ENCODE assay signal across 8 cellular contexts in the genomic region with DNA sequence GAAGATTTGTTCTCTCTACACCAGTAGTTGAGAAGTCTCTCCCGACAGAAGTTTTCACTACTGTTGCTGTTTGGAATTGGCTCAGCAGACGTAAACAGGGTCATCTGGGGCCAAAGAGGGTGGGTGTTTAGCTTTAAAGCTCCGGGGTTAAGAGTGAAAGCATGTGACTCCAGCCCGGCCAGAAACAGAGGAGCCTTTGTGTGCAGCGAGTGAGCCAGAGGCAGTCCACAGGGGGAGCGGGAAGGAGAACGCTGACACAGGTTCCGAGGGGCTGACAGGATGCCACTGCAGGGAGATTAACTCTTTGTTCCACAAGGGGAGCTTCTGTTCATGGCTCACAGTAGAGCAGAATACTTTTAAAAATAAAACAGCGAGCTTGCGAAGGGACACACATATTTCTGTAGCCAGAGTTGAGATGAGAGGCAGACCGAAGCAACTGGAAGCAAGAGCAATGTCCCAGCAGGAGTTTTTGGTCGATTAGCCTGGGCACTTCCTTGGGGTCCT. TPM values are rescaled to one million over a fixed set of nuclear protein-coding genes. Genes with fewer than 3 reads are reported as not detected.
DNase-seq lines count a peak whose midpoint lies in the region; ATAC-seq and TF ChIP-seq lines count a peak whose summit lies in the region.

No MANE protein-coding gene starts in this region.

- no peaks in the 10 kb centered on the region for H3K9me3 Mint-ChIP-seq in CD8-positive, alpha-beta memory T cell

- H3K4me3 ChIP-seq in CD8-positive, alpha-beta memory T cell (ENCODE audit: low read length): peak overlapping the region; percentile 9
- peak overlapping the region; percentile 13 to 38 for H3K4me3 ChIP-seq in right atrium auricular region
- H3K4me3 ChIP-seq in parathyroid adenoma (ENCODE audit: low read depth, low read length): peak overlapping the region; percentile 56

- no peak overlapping the region for H3K9ac ChIP-seq in parathyroid adenoma

- no peaks in the 10 kb centered on the region for H3K9me3 ChIP-seq in CD8-positive, alpha-beta memory T cell (ENCODE audit: low read length)
- H3K9me3 ChIP-seq in right atrium auricular region (no peaks in the 10 kb centered on the region), parathyroid adenoma (ENCODE audit: control insufficient read depth, low read length) (no peaks in the 10 kb centered on the region)

- H3K4me3 Mint-ChIP-seq in CD8-positive, alpha-beta memory T cell: peak overlapping the region in 3 of 7 donors; percentile 7 to 68 (median 13)

- no peaks in the 10 kb centered on the region for H3K79me2 ChIP-seq in parathyroid adenoma

- H3K4me1 Mint-ChIP-seq in CD8-positive, alpha-beta memory T cell: peaks cover 6 to 20% (median 13%) of the 10 kb centered on the region in 3 donors

- no peak for ATAC-seq in HG02588 (IDR thresholded peaks at IDR 0.05; ENCODE audit: unreplicated experiment)

- peak overlapping the region; percentile 51 for H3K27ac ChIP-seq in CD8-positive, alpha-beta memory T cell (ENCODE audit: low read depth, low read length)
- H3K27ac ChIP-seq in right atrium auricular region (peak overlapping the region; percentile 69 to 79), parathyroid adenoma (peak overlapping the region; percentile 30)

- peak overlapping the region in 1 of 8 donors; percentile 58 for H3K27ac Mint-ChIP-seq in CD8-positive, alpha-beta memory T cell

- DNase-seq in CD8-positive, alpha-beta memory T cell: no peak
- DNase-seq in KG1 (lab: John Stamatoyannopoulos, UW): peak; percentile 28
- peak; percentile 75 for DNase-seq in amniotic epithelial cell (ENCODE audit: low read depth)
- DNase-seq in right atrium auricular region (ENCODE audit: low spot score): peak; percentile 84
- no peak for DNase-seq in GF-D8 (lab: John Stamatoyannopoulos, UW)
- no peak for DNase-seq in mesenteric fat pad (ENCODE audit: low spot score)

- peak in 1 of 2 donors; percentile 17 for TF ChIP-seq CTCF in right atrium auricular region (IDR thresholded peaks at IDR 0.05)
- TF ChIP-seq CTCF in parathyroid adenoma (IDR thresholded peaks at IDR 0.05): no peak

- no peaks in the 10 kb centered on the region for H3K27me3 ChIP-seq in CD8-positive, alpha-beta memory T cell (ENCODE audit: insufficient read depth, low read length, poor library complexity, severe bottlenecking)
- H3K27me3 ChIP-seq in right atrium auricular region (no peaks in the 10 kb centered on the region), parathyroid adenoma (ENCODE audit: control insufficient read depth, insufficient read depth, low read length) (no peaks in the 10 kb centered on the region)

- no peaks in the 10 kb centered on the region for H3K36me3 ChIP-seq in CD8-positive, alpha-beta memory T cell (ENCODE audit: insufficient read depth, low read length)
- no peaks in the 10 kb centered on the region for H3K36me3 ChIP-seq in right atrium auricular region
- no peaks in the 10 kb centered on the region for H3K36me3 ChIP-seq in parathyroid adenoma (ENCODE audit: control insufficient read depth, insufficient read depth, low read length)

- H3K4me1 ChIP-seq in CD8-positive, alpha-beta memory T cell (ENCODE audit: insufficient read depth, low read length): peaks cover 20% of the 10 kb centered on the region
- H3K4me1 ChIP-seq in right atrium auricular region (peaks cover 0 to 29% of the 10 kb centered on the region in 2 donors), parathyroid adenoma (peaks cover 5% of the 10 kb centered on the region)

- peak overlapping the region; percentile 66 for H2AFZ ChIP-seq in parathyroid adenoma

- CTCF ChIA-PET in CD8-positive, alpha-beta memory T cell (lab: Charles Lee): interaction anchor here (0.6 to 1.1 kb wide), 2 partner anchors 22 to 189 kb away, joined by 3 read pairs; no protein-coding TSS in a partner anchor

- peak overlapping the region; percentile 81 for H3K4me2 ChIP-seq in parathyroid adenoma (ENCODE audit: low read length)

- POLR2A ChIA-PET in CD8-positive, alpha-beta memory T cell (lab: Charles Lee): no interaction called here

- H3K27me3 Mint-ChIP-seq in CD8-positive, alpha-beta memory T cell: peaks cover 6 to 21% of the 10 kb centered on the region in 2 donors

- H3K36me3 Mint-ChIP-seq in CD8-positive, alpha-beta memory T cell: no peaks in the 10 kb centered on the region

RNA-seq across cellular contexts. Expression of gene BMF, which starts 26.9 kb away (rescaled TPM):
- total RNA-seq in CD8-positive, alpha-beta memory T cell: 10 to 100 TPM; 15.3 to 16.8 TPM
- polyA plus RNA-seq in CD8-positive, alpha-beta memory T cell: 2.3 TPM
- total RNA-seq in right atrium auricular region (1 to 10 TPM; 1.3 to 3.0 TPM), mesenteric fat pad (4.0 TPM)

RNA-seq across cellular contexts. Expression of gene SRP14, which starts 42.8 kb away (rescaled TPM):
- 100 to 1,000 TPM; 202 to 203 TPM for total RNA-seq in CD8-positive, alpha-beta memory T cell
- 835 TPM for polyA plus RNA-seq in CD8-positive, alpha-beta memory T cell
- 100 to 1,000 TPM; 255 to 283 TPM for total RNA-seq in right atrium auricular region
- 168 TPM for total RNA-seq in mesenteric fat pad

Comparison
In these comparisons a context has a peak if more than half of its experiments do, and no peak if none do; other contexts are left out.
1. DNase-seq: peak in KG1 (single experiment), amniotic epithelial cell (single experiment) and right atrium auricular region (single experiment); none in CD8-positive, alpha-beta memory T cell (0 of 5), GF-D8 (single experiment) and mesenteric fat pad (single experiment).
2. Peak in every context shown above with its lines, with median percentiles within 50 percentile points of each other: H3K27ac ChIP-seq and H3K4me3 ChIP-seq.